Comparison of ENCODE assay signal across 1 cellular context in genomic region chr1:153670859-153671622, GRCh38.
TF ChIP-seq lines count a peak whose summit lies in the region.

TSS of gene ILF2 (minus strand) at chr1:153670993. CDS start at chr1:153670922, 71 bp downstream.

TF ChIP-seq in HEK293, 187 proteins besides CTCF, POLR2A, EP300 and RAD21 (continued from another document and continues in another):
- TF ChIP-seq ZBTB44 (tag by site-specific recombination; IDR thresholded peaks at IDR 0.05) (peak; percentile 70), ZNF785 (tag by site-specific recombination; IDR thresholded peaks at IDR 0.05) (no peak), ZFP37 (tag by site-specific recombination; IDR thresholded peaks at IDR 0.05) (0 out of 2 replicates have a peak, but pooled peaks have one; percentile 37), ZSCAN4 (tag by site-specific recombination; IDR thresholded peaks at IDR 0.05) (no peak), PRDM1 (tag by site-specific recombination; IDR thresholded peaks at IDR 0.05) (peak; percentile 87), ZEB2 (tag by site-specific recombination; IDR thresholded peaks at IDR 0.05) (peak; percentile 46; the same call in 1 of the 2 replicates), ZNF449 (tag by site-specific recombination; IDR thresholded peaks at IDR 0.05) (0 out of 2 replicates have a peak, but pooled peaks have one; percentile 58), ZNF292 (tag by site-specific recombination; IDR thresholded peaks at IDR 0.05; ENCODE audit: borderline replicate concordance, low read depth) (no peak), IKZF3 (tag by site-specific recombination; IDR thresholded peaks at IDR 0.05) (peak; percentile 98), ZNF10 (tag by site-specific recombination; IDR thresholded peaks at IDR 0.05) (peak; percentile 95), SCRT2 (tag by site-specific recombination; IDR thresholded peaks at IDR 0.05) (peak; percentile 88), ZNF670 (tag by site-specific recombination; IDR thresholded peaks at IDR 0.05; ENCODE audit: low read depth) (no peak), ZNF37A (tag by site-specific recombination; IDR thresholded peaks at IDR 0.05) (no peak), ZNF561 (tag by site-specific recombination; IDR thresholded peaks at IDR 0.05; ENCODE audit: borderline replicate concordance) (peak; percentile 95; the same call in 1 of the 2 replicates), SCRT1 (tag by site-specific recombination; IDR thresholded peaks at IDR 0.05; ENCODE audit: borderline replicate concordance) (peak; percentile 84), YY2 (tag by site-specific recombination; IDR thresholded peaks at IDR 0.05) (0 out of 2 replicates have a peak, but pooled peaks have one; percentile 56), ZSCAN16 (tag by site-specific recombination; IDR thresholded peaks at IDR 0.05) (no peak), ZNF362 (tag by site-specific recombination; IDR thresholded peaks at IDR 0.05) (peak; percentile 96), ZBTB1 (tag by site-specific recombination; IDR thresholded peaks at IDR 0.05) (no peak), ZNF747 (tag by site-specific recombination; IDR thresholded peaks at IDR 0.05) (no peak), YY1 (tag by site-specific recombination; IDR thresholded peaks at IDR 0.05) (peak; percentile 84; the same call in 1 of the 2 replicates), ZNF585B (tag by site-specific recombination; IDR thresholded peaks at IDR 0.05) (no peak), ZNF830 (tag by site-specific recombination; IDR thresholded peaks at IDR 0.05; ENCODE audit: low read depth) (no peak), ZNF433 (tag by site-specific recombination; IDR thresholded peaks at IDR 0.05; ENCODE audit: low read depth) (no peak), REST (tag by site-specific recombination; IDR thresholded peaks at IDR 0.05) (peak; percentile 30; the same call in 1 of the 2 replicates), ZNF184 (tag by site-specific recombination; IDR thresholded peaks at IDR 0.05) (peak; percentile 87), ZBTB20 (tag by site-specific recombination; IDR thresholded peaks at IDR 0.05) (peak; percentile 58; the same call in 1 of the 2 replicates), MEIS1 (CRISPR knock-in tag; IDR thresholded peaks at IDR 0.05; ENCODE audit: borderline replicate concordance) (no peak), ZNF501 (tag by site-specific recombination; IDR thresholded peaks at IDR 0.05) (peak; percentile 61; the same call in 1 of the 2 replicates), BCL11A (tag by site-specific recombination; IDR thresholded peaks at IDR 0.05; ENCODE audit: low read depth) (no peak), GLI4 (tag by site-specific recombination; IDR thresholded peaks at IDR 0.05) (no peak), ZNF311 (tag by site-specific recombination; IDR thresholded peaks at IDR 0.05; ENCODE audit: borderline replicate concordance) (no peak), KLF10 (tag by site-specific recombination; IDR thresholded peaks at IDR 0.05) (peak; percentile 77), ZNF580 (tag by site-specific recombination; IDR thresholded peaks at IDR 0.05) (no peak), ZNF664 (tag by site-specific recombination; IDR thresholded peaks at IDR 0.05) (no peak), ATF2 (tag by site-specific recombination; IDR thresholded peaks at IDR 0.05; ENCODE audit: low read depth) (peak; percentile 93), PRDM4 (tag by site-specific recombination; IDR thresholded peaks at IDR 0.05) (0 out of 2 replicates have a peak, but pooled peaks have one; percentile 6), ZSCAN18 (tag by site-specific recombination; IDR thresholded peaks at IDR 0.05) (peak; percentile 75; the same call in 1 of the 2 replicates), KLF17 (tag by site-specific recombination; IDR thresholded peaks at IDR 0.05) (peak; percentile 81; the same call in 1 of the 2 replicates), ZNF768 (tag by site-specific recombination; IDR thresholded peaks at IDR 0.05) (no peak), ZNF2 (tag by site-specific recombination; IDR thresholded peaks at IDR 0.05) (peak; percentile 66; the same call in 1 of the 2 replicates), WT1 (tag by site-specific recombination; IDR thresholded peaks at IDR 0.05) (0 out of 2 replicates have a peak, but pooled peaks have one; percentile 7), ZNF549 (tag by site-specific recombination; IDR thresholded peaks at IDR 0.05) (no peak)
